20 cellular contexts compared by ENCODE assay signal in genomic region chr16:86292942-86293341, GRCh38.
"Had no signal": no experiment of that assay in that cellular context is flagged by ENCODE, and none has a peak within 500 bp of the region (broad histone marks: within the 10 kb centered on the region; RNA-seq: fewer than 3 reads in every experiment).

No MANE protein-coding gene starts in this region.

- H3K4me1 ChIP-seq: colonic mucosa, foreskin keratinocyte, lower lobe of right lung had no signal

- H3K36me3 ChIP-seq: colonic mucosa, esophagus muscularis mucosa, gastroesophageal sphincter, heart left ventricle, lower lobe of right lung had no signal

- ATAC-seq: foreskin keratinocyte, gastroesophageal sphincter, heart left ventricle, left colon, left lobe of liver, left ventricle myocardium superior, lower lobe of right lung, mucosa of descending colon had no signal

- H3K4me3 ChIP-seq: colonic mucosa, esophagus muscularis mucosa, gastroesophageal sphincter, heart left ventricle, hepatocyte, lower lobe of right lung, mucosa of descending colon had no signal

- DNase-seq: colonic mucosa; cortex of kidney; effector CD4-positive, alpha-beta T cell; effector memory CD4-positive, alpha-beta T cell; foreskin keratinocyte; heart left ventricle; hypothalamus; immature natural killer cell; islet precursor cell; kidney; kidney glomerular epithelial cell; left colon; left ventricle myocardium superior; lower lobe of right lung; mesendoderm; mucosa of descending colon had no signal

- H3K9me3 ChIP-seq: colonic mucosa, esophagus muscularis mucosa, gastroesophageal sphincter, heart left ventricle, lower lobe of right lung, mucosa of descending colon had no signal

- H3K27ac ChIP-seq: esophagus muscularis mucosa, foreskin keratinocyte, gastroesophageal sphincter, heart left ventricle, lower lobe of right lung had no signal

- H2AFZ ChIP-seq: hepatocyte had no signal

- H3K4me2 ChIP-seq: hepatocyte had no signal
